Comparison of ENCODE assay signal across 23 cellular contexts in the genomic region with DNA sequence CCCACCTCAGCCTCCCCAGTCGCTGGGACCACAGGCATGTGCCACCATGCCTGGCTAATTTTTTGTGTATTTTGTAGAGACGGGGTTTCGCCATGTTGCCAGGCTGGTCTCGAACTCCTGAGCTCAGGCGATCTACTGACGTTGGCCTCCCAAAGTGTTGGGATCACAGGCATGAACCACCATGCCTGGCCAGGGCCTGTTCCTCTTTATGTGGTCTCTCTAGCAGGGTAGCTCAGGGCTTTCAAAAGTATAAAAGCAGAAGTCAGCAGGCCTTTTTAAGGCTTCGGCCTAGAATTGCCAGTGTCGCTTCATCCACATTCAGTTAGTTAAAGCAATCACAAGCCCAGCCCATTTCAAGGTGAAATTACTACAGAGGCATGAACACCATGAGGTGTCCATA. TPM values are rescaled to one million over a fixed set of nuclear protein-coding genes. Genes with fewer than 3 reads are reported as not detected.
DNase-seq lines count a peak whose midpoint lies in the region; ATAC-seq and TF ChIP-seq lines count a peak whose summit lies in the region.
"Had no signal": no experiment of that assay in that cellular context is flagged by ENCODE, and none has a peak within 500 bp of the region (broad histone marks: within the 10 kb centered on the region; RNA-seq: fewer than 3 reads in every experiment).

No MANE protein-coding gene starts in this region.

- no TSS peak for BruUV-seq in A673 (replicated peaks; lab: Mats Ljungman, UMichigan)

- TF ChIP-seq CTCF in type B pancreatic cell (conservative IDR thresholded peaks at IDR 0.05) (no peak), A673 (conservative IDR thresholded peaks at IDR 0.05; ENCODE audit: low read depth, low read length) (no peak)

- peak overlapping the region in 3 of 4 donors; percentile 65 to 95 (median 74) for H3K4me3 Mint-ChIP-seq in IgD-negative memory B cell
- H3K4me3 Mint-ChIP-seq in naive thymus-derived CD4-positive, alpha-beta T cell: no peak overlapping the region
- no peak overlapping the region for H3K4me3 Mint-ChIP-seq in type B pancreatic cell
- H3K4me3 Mint-ChIP-seq: activated CD8-positive, alpha-beta memory T cell treated with anti-CD3 and anti-CD28 coated beads, Interleukin-2, amount 10 ng/mL, durations not matched to agents 7 days and 5 days; neural crest cell had no signal

- H3K27me3 Mint-ChIP-seq in IgD-negative memory B cell (no peaks in the 10 kb centered on the region), type B pancreatic cell (no peaks in the 10 kb centered on the region)
- no peaks in the 10 kb centered on the region for H3K27me3 Mint-ChIP-seq in naive thymus-derived CD4-positive, alpha-beta T cell
- H3K27me3 Mint-ChIP-seq: activated CD8-positive, alpha-beta memory T cell treated with anti-CD3 and anti-CD28 coated beads, Interleukin-2, amount 10 ng/mL, durations not matched to agents 7 days and 5 days; progenitor cell of endocrine pancreas had no signal

- intact Hi-C loops in naive thymus-derived CD4-positive, alpha-beta T cell (cut with micrococcal nuclease): loop anchor here in 1 of 2 donors (10.0 kb wide), 1 partner anchor 124 kb away; a partner anchor contains a TSS
- intact Hi-C loops in A673 (cut with micrococcal nuclease; ENCODE audit: unreplicated experiment): no loop called here

- H3K36me3 ChIP-seq in naive thymus-derived CD4-positive, alpha-beta T cell (ENCODE audit: control insufficient read depth in 2 of 3, insufficient read depth in 3 of 3, low read length in 3 of 3): peaks cover 12 to 47% (median 14%) of the 10 kb centered on the region in 3 experiments
- H3K36me3 ChIP-seq in SJCRH30 (peaks cover 20% of the 10 kb centered on the region; the same call in 1 of the 2 replicates), A673 (ENCODE audit: insufficient read depth, low read length, poor library complexity, severe bottlenecking) (peaks cover 55% of the 10 kb centered on the region)

- POLR2A ChIA-PET in naive thymus-derived CD4-positive, alpha-beta T cell (lab: Charles Lee): interaction anchor here (0.9 to 1.5 kb wide), 2 partner anchors 11 to 13 kb away, joined by 3 read pairs; no protein-coding TSS in a partner anchor
- POLR2A ChIA-PET in A673 (lab: Charles Lee; ENCODE audit: low non-redundant PET): no interaction called here

- peaks cover 9% of the 10 kb centered on the region for H3K36me3 Mint-ChIP-seq in IgD-negative memory B cell
- H3K36me3 Mint-ChIP-seq in naive thymus-derived CD4-positive, alpha-beta T cell: peaks cover 0 to 37% (median 22%) of the 10 kb centered on the region in 5 donors
- peaks cover 32% of the 10 kb centered on the region for H3K36me3 Mint-ChIP-seq in type B pancreatic cell

- ATAC-seq in naive thymus-derived CD4-positive, alpha-beta T cell: peak; percentile 59
- ATAC-seq: activated CD4-positive, CD25-positive, alpha-beta regulatory T cell treated with anti-CD3 and anti-CD28 coated beads, Interleukin-2, amount 50 U/mL, for 24 hours; activated CD8-positive, alpha-beta memory T cell treated with anti-CD3 and anti-CD28 coated beads, Interleukin-2, amount 10 ng/mL, durations not matched to agents 7 days and 5 days; stimulated activated naive CD8-positive, alpha-beta T cell treated with anti-CD3 and anti-CD28 coated beads, Interleukin-15, Interleukin-2, amounts not matched to agents 100 U/mL and 50 U/mL, for 24 hours had no signal

- no peak overlapping the region for H3K27ac ChIP-seq in naive thymus-derived CD4-positive, alpha-beta T cell (ENCODE audit: low read depth, low read length)
- H3K27ac ChIP-seq in SJCRH30 (no peak overlapping the region), A673 (ENCODE audit: low read depth, low read length, poor library complexity, severe bottlenecking) (no peak overlapping the region)
- H3K27ac ChIP-seq: adrenal gland, skin epidermis, transverse colon had no signal

- DNase-seq in CD1c-positive myeloid dendritic cell (ENCODE audit: extremely low spot score): peak; percentile 67
- peak; percentile 75 for DNase-seq in SKM-1 treated with dmso at 0.1 percent for 144 hours (lab: John Stamatoyannopoulos, UW; ENCODE audit: unreplicated experiment)
- DNase-seq in naive thymus-derived CD4-positive, alpha-beta T cell: no peak
- no peak for DNase-seq in type B pancreatic cell (ENCODE audit: extremely low spot score, unreplicated experiment)
- no peak for DNase-seq in occipital lobe (lab: John Stamatoyannopoulos, UW)
- no peak for DNase-seq in SJCRH30
- no peak for DNase-seq in A673 (ENCODE audit: low spot score)
- DNase-seq: activated CD8-positive, alpha-beta memory T cell treated with anti-CD3 and anti-CD28 coated beads, Interleukin-2, amount 10 ng/mL, durations not matched to agents 7 days and 5 days; activated effector memory CD4-positive, alpha-beta T cell treated with Interleukin-2 at 50 U/mL for 16 hours; DMS79; NCI-H69; stimulated activated naive CD8-positive, alpha-beta T cell treated with anti-CD3 and anti-CD28 coated beads, Interleukin-15, Interleukin-2, amounts not matched to agents 100 U/mL and 50 U/mL, for 24 hours; T-helper 9 cell; transverse colon had no signal

- H3K27me3 ChIP-seq in naive thymus-derived CD4-positive, alpha-beta T cell (ENCODE audit: control insufficient read depth in 2 of 2, insufficient read depth in 2 of 2, low read length in 2 of 2): no peaks in the 10 kb centered on the region
- no peaks in the 10 kb centered on the region for H3K27me3 ChIP-seq in SJCRH30
- no peaks in the 10 kb centered on the region for H3K27me3 ChIP-seq in A673 (replicated peaks; ENCODE audit: insufficient read depth, low read depth, low read length, poor library complexity)
- H3K27me3 ChIP-seq: adrenal gland, transverse colon had no signal

- H3K4me1 Mint-ChIP-seq in IgD-negative memory B cell: peaks cover 15 to 26% (median 17%) of the 10 kb centered on the region in 3 donors
- H3K4me1 Mint-ChIP-seq in naive thymus-derived CD4-positive, alpha-beta T cell: peaks cover 16 to 36% (median 29%) of the 10 kb centered on the region in 7 donors
- peaks cover 9% of the 10 kb centered on the region for H3K4me1 Mint-ChIP-seq in type B pancreatic cell (ENCODE audit: unreplicated experiment)

- no peak overlapping the region for H3K4me3 ChIP-seq in naive thymus-derived CD4-positive, alpha-beta T cell (ENCODE audit: low read length)
- H3K4me3 ChIP-seq in SJCRH30 (no peak overlapping the region), A673 (ENCODE audit: low read depth, low read length, poor library complexity, severe bottlenecking) (no peak overlapping the region)
- H3K4me3 ChIP-seq: adrenal gland, skin epidermis, transverse colon had no signal

- H3K4me1 ChIP-seq in naive thymus-derived CD4-positive, alpha-beta T cell (ENCODE audit: control insufficient read depth in 2 of 2, insufficient read depth in 2 of 2, low read length in 2 of 2): no peaks in the 10 kb centered on the region
- H3K4me1 ChIP-seq in SJCRH30: no peaks in the 10 kb centered on the region
- H3K4me1 ChIP-seq in A673 (ENCODE audit: insufficient read depth, low read length, poor library complexity, severe bottlenecking): no peaks in the 10 kb centered on the region

- H3K27ac Mint-ChIP-seq in IgD-negative memory B cell: peak overlapping the region; percentile 86 to 93 (median 89)
- H3K27ac Mint-ChIP-seq in naive thymus-derived CD4-positive, alpha-beta T cell: peak overlapping the region in 6 of 9 donors; percentile 14 to 82 (median 36)
- no peak overlapping the region for H3K27ac Mint-ChIP-seq in type B pancreatic cell
- H3K27ac Mint-ChIP-seq: activated CD8-positive, alpha-beta memory T cell treated with anti-CD3 and anti-CD28 coated beads, Interleukin-2, amount 10 ng/mL, durations not matched to agents 7 days and 5 days; progenitor cell of endocrine pancreas had no signal

- H3K9me3 Mint-ChIP-seq in IgD-negative memory B cell (no peaks in the 10 kb centered on the region), type B pancreatic cell (no peaks in the 10 kb centered on the region)
- H3K9me3 Mint-ChIP-seq in naive thymus-derived CD4-positive, alpha-beta T cell: no peaks in the 10 kb centered on the region
- H3K9me3 Mint-ChIP-seq: neural crest cell had no signal

- H3K9me3 ChIP-seq in naive thymus-derived CD4-positive, alpha-beta T cell (ENCODE audit: control insufficient read depth in 2 of 3, low read length in 3 of 3): no peaks in the 10 kb centered on the region
- H3K9me3 ChIP-seq in SJCRH30 (replicated peaks): no peaks in the 10 kb centered on the region
- no peaks in the 10 kb centered on the region for H3K9me3 ChIP-seq in A673 (ENCODE audit: low read depth, low read length, poor library complexity, severe bottlenecking)
- H3K9me3 ChIP-seq: adrenal gland, transverse colon had no signal

- CTCF ChIA-PET in naive thymus-derived CD4-positive, alpha-beta T cell (lab: Charles Lee): no interaction called here
- CTCF ChIA-PET in A673 (lab: Charles Lee): no interaction called here

RNA-seq across cellular contexts. Expression of a gene that starts 7.6 kb away (rescaled TPM):
- polyA plus RNA-seq in IgD-negative memory B cell: 47.3 TPM
- 10 to 100 TPM; 56.8 to 77.0 (median 67.0) TPM for total RNA-seq in naive thymus-derived CD4-positive, alpha-beta T cell
- 10 to 100 TPM; 16.7 to 34.6 TPM for polyA plus RNA-seq in naive thymus-derived CD4-positive, alpha-beta T cell
- total RNA-seq in type B pancreatic cell (ENCODE audit: low replicate concordance): 58.6 and 73.4 TPM in 2 replicates
- 112 TPM for total RNA-seq in occipital lobe
- 58.3 and 63.8 TPM in 2 replicates for total RNA-seq in SJCRH30 (2014; rRNA removed; shearing (Covaris generic))
- total RNA-seq in A673 (2021): 46.4 and 57.3 TPM in 2 replicates

RNA-seq across cellular contexts. Expression of a gene that starts 15.5 kb away (rescaled TPM):
- 8.4 TPM for polyA plus RNA-seq in IgD-negative memory B cell
- 1 to 10 TPM; 1.5 to 4.8 (median 2.3) TPM for total RNA-seq in naive thymus-derived CD4-positive, alpha-beta T cell
- 1 to 10 TPM; 2.3 to 3.8 TPM for polyA plus RNA-seq in naive thymus-derived CD4-positive, alpha-beta T cell
- total RNA-seq in type B pancreatic cell (ENCODE audit: low replicate concordance) (1.4 and 2.5 TPM in 2 replicates), occipital lobe (3.7 TPM), A673 (2021) (0.34 and 0.63 TPM in 2 replicates)
- 8.1 TPM in 2 replicates for total RNA-seq in SJCRH30 (2014; rRNA removed; shearing (Covaris generic))

RNA-seq across cellular contexts. Expression of a gene that starts 33.7 kb away (rescaled TPM):
- 221 TPM for polyA plus RNA-seq in IgD-negative memory B cell
- 100 to 1,000 TPM in 1 of 5 experiments, 10 to 100 TPM in 4; 40.9 to 117 (median 65.8) TPM for total RNA-seq in naive thymus-derived CD4-positive, alpha-beta T cell
- polyA plus RNA-seq in naive thymus-derived CD4-positive, alpha-beta T cell: 100 to 1,000 TPM; 212 to 256 TPM
- total RNA-seq in type B pancreatic cell (ENCODE audit: low replicate concordance) (132 and 147 TPM in 2 replicates), occipital lobe (99.2 TPM), A673 (2021) (121 and 123 TPM in 2 replicates)
- total RNA-seq in SJCRH30 (2014; rRNA removed; shearing (Covaris generic)): 115 and 119 TPM in 2 replicates

RNA-seq across cellular contexts. Expression of a gene that starts 41.2 kb away (rescaled TPM):
- polyA plus RNA-seq in IgD-negative memory B cell: not detected
- total RNA-seq in naive thymus-derived CD4-positive, alpha-beta T cell: not detected
- not detected for polyA plus RNA-seq in naive thymus-derived CD4-positive, alpha-beta T cell
- total RNA-seq in type B pancreatic cell (ENCODE audit: low replicate concordance) (not detected in 2 replicates), occipital lobe (not detected), A673 (2021) (not detected in 2 replicates)
- total RNA-seq in SJCRH30 (2014; rRNA removed; shearing (Covaris generic)): not detected in 2 replicates
- total RNA-seq: activated CD8-positive, alpha-beta memory T cell treated with anti-CD3 and anti-CD28 coated beads, Interleukin-2, amount 10 ng/mL, durations not matched to agents 7 days and 5 days; adrenal gland; fibroblast of lung; glomerular endothelial cell; mesenteric fat pad; neural crest cell; progenitor cell of endocrine pancreas; transverse colon had no signal
- polyA plus RNA-seq: adrenal gland, fibroblast of lung had no signal

Comparison
In these comparisons a context has a peak if more than half of its experiments do, and no peak if none do; other contexts are left out.
1. DNase-seq: peak in CD1c-positive myeloid dendritic cell (single experiment) and SKM-1 treated with dmso at 0.1 percent for 144 hours (single experiment); none in naive thymus-derived CD4-positive, alpha-beta T cell (0 of 9), type B pancreatic cell (single experiment), occipital lobe (single experiment), SJCRH30 (0 of 2) and A673 (single experiment).
2. H3K4me3 Mint-ChIP-seq: peak in IgD-negative memory B cell (3 of 4); none in naive thymus-derived CD4-positive, alpha-beta T cell (0 of 10) and type B pancreatic cell (single experiment).